ENCODE assay signal across 8 cellular contexts in the genomic region with DNA sequence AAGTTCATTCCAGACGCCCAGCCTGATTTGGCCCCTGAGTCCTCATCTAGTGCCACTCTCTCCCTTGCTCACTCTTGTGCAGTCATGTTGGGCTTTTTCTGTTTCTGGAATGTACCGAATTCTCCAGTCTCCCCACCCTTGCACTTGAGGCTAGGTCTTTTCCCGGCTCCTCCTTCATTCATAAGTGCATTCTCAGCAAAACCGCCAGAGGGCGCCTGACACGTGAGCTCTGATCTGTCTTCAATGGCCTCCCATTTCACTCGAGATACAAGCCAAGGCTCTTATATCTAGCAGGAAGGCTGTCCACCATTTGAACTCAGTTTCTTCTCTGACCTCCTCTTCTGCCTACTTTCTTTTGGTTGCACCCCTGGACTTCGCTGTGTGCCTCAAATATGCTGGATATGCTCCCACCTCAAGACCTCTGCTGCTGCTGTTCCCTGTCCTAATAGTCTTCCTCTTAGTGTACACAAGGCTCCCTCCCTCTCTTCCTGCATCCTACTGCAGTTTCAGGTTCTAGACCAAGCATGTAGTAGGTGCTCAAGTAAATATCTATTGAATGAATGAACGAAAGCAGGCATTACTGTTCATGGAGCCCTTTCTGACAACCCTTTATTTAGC.
DNase-seq lines count a peak whose midpoint lies in the region; ATAC-seq and TF ChIP-seq lines count a peak whose summit lies in the region.

No MANE protein-coding gene starts in this region.

- no peaks in the 10 kb centered on the region for H3K79me2 ChIP-seq in HCT116 (ENCODE audit: insufficient read depth, low read length)
- no peaks in the 10 kb centered on the region for H3K79me2 ChIP-seq in SK-N-SH (ENCODE audit: insufficient read depth)

- H3K4me3 ChIP-seq in GM12875 (ENCODE audit: low read depth, low read length) (no peak overlapping the region), HCT116 (replicated peaks in 1 of 2; ENCODE audit: low read depth in 1 of 2, low read length in 2 of 2) (no peak overlapping the region), SK-N-SH (ENCODE audit: low read depth in 2 of 2, low read length in 1 of 2) (peak overlapping the region in 1 of 2 experiments; percentile 17; a peak in 1 of 4 replicates)

- RAD21 ChIA-PET in HCT116 (lab: Charles Lee; ENCODE audit: low non-redundant PET in 1 of 2, low total read pairs in 2 of 2, uncharacterized antibody in 2 of 2, unreplicated experiment in 2 of 2): no interaction called here

- H3K36me3 Mint-ChIP-seq in activated naive CD4-positive, alpha-beta T cell treated with anti-CD3 and anti-CD28 coated beads, Interleukin-2, amount 50 U/mL, for 72 hours: no peaks in the 10 kb centered on the region
- H3K36me3 Mint-ChIP-seq in progenitor cell of endocrine pancreas (ENCODE audit: insufficient read depth): no peaks in the 10 kb centered on the region

- no peak for TF ChIP-seq POLR2A in HCT116 (IDR thresholded peaks at IDR 0.05; ENCODE audit: borderline replicate concordance, extremely low read depth, insufficient read depth, insufficient read length)

- H3K27ac Mint-ChIP-seq in activated naive CD4-positive, alpha-beta T cell treated with anti-CD3 and anti-CD28 coated beads, Interleukin-2, amount 50 U/mL, for 72 hours: no peak overlapping the region
- H3K27ac Mint-ChIP-seq in progenitor cell of endocrine pancreas: no peak overlapping the region

- H3K27me3 ChIP-seq in HCT116 (ENCODE audit: insufficient read depth, low read length) (no peaks in the 10 kb centered on the region), SK-N-SH (ENCODE audit: insufficient read depth) (no peaks in the 10 kb centered on the region)

- intact Hi-C loops in HCT116 (cut with micrococcal nuclease): loop anchor here (1.0 to 2.0 kb wide), 2 partner anchors 324 to 495 kb away; no protein-coding TSS in a partner anchor
- intact Hi-C loops in Right ventricle myocardium superior (cut with DNase I): loop anchor here (5.0 to 10.0 kb wide), 3 partner anchors 211 to 494 kb away; no protein-coding TSS in a partner anchor

- DNase-seq in HCT116 (ENCODE audit: low read depth, low spot score) (peak; percentile 72), M059J (ENCODE audit: low read depth) (peak; percentile 84), SK-N-SH (peak; percentile 74), Right ventricle myocardium superior (peak; percentile 79), progenitor cell of endocrine pancreas (ENCODE audit: low spot score, unreplicated experiment) (peak; percentile 53), mesenteric fat pad (ENCODE audit: low spot score) (no peak)
- peak; percentile 61 to 74 for DNase-seq in activated naive CD4-positive, alpha-beta T cell treated with anti-CD3 and anti-CD28 coated beads, Interleukin-2, amount 50 U/mL, for 72 hours (ENCODE audit: low spot score in 2 of 2)

- no peaks in the 10 kb centered on the region for H3K36me3 ChIP-seq in HCT116 (ENCODE audit: control insufficient read depth in 1 of 2, insufficient read depth in 2 of 2, low read length in 2 of 2)
- no peaks in the 10 kb centered on the region for H3K36me3 ChIP-seq in SK-N-SH (replicated peaks in 1 of 2; ENCODE audit: control insufficient read depth in 1 of 2, insufficient read depth in 2 of 2, low read length in 1 of 2)

- H4K20me1 ChIP-seq in HCT116 (ENCODE audit: insufficient read depth) (no peaks in the 10 kb centered on the region), SK-N-SH (ENCODE audit: insufficient read depth) (no peaks in the 10 kb centered on the region)

- H3K9me3 Mint-ChIP-seq in activated naive CD4-positive, alpha-beta T cell treated with anti-CD3 and anti-CD28 coated beads, Interleukin-2, amount 50 U/mL, for 72 hours: no peaks in the 10 kb centered on the region
- H3K9me3 Mint-ChIP-seq in progenitor cell of endocrine pancreas (ENCODE audit: low read depth): no peaks in the 10 kb centered on the region

- no peaks in the 10 kb centered on the region for H3K9me2 ChIP-seq in HCT116 (ENCODE audit: insufficient read depth)
- no peaks in the 10 kb centered on the region for H3K9me2 ChIP-seq in SK-N-SH

- H3K4me1 ChIP-seq in HCT116 (ENCODE audit: control insufficient read depth in 1 of 2, insufficient read depth in 2 of 2, low read length in 2 of 2) (peaks cover 0 to 9% of the 10 kb centered on the region in 2 experiments; a peak in 2 of 4 replicates), SK-N-SH (ENCODE audit: control insufficient read depth in 1 of 2, insufficient read depth in 2 of 2, low read depth in 1 of 2, low read length in 1 of 2) (peaks cover 0 to 4% of the 10 kb centered on the region in 2 experiments; a peak in 2 of 4 replicates)

- no peaks in the 10 kb centered on the region for H3F3A ChIP-seq in SK-N-SH (replicated peaks; ENCODE audit: insufficient read depth)

- no peak overlapping the region for H3K4me3 Mint-ChIP-seq in progenitor cell of endocrine pancreas (ENCODE audit: low read depth)

- no TSS peak for BruUV-seq in HCT116 (replicated peaks; lab: Mats Ljungman, UMichigan)

- peak; percentile 98 for ATAC-seq in HCT116
- peak; percentile 66 to 90 for ATAC-seq in activated naive CD4-positive, alpha-beta T cell treated with anti-CD3 and anti-CD28 coated beads, Interleukin-2, amount 50 U/mL, for 72 hours
- ATAC-seq in Right ventricle myocardium superior (ENCODE audit: poor library complexity): peak; percentile 95

- POLR2A ChIA-PET in HCT116 (lab: Charles Lee) (no interaction called here), SK-N-SH (lab: Yijun Ruan, JAX) (no interaction called here)

- TF ChIP-seq CTCF in GM12875 (IDR thresholded peaks at IDR 0.05; ENCODE audit: borderline replicate concordance, insufficient read depth, low read depth, low read length) (peak; percentile 82), HCT116 (IDR thresholded peaks at IDR 0.05 in 2 of 3, conservative IDR thresholded peaks at IDR 0.05 in 1 of 3; ENCODE audit: borderline replicate concordance in 1 of 3, insufficient read depth in 1 of 3, low read depth in 2 of 3, low read length in 2 of 3) (peak; percentile 55 to 93 (median 88); a peak in 5 of 6 replicates), SK-N-SH (IDR thresholded peaks at IDR 0.05) (peak; percentile 90), progenitor cell of endocrine pancreas (IDR thresholded peaks at IDR 0.05; ENCODE audit: unreplicated experiment) (peak; percentile 95)

- TF ChIP-seq EP300 in SK-N-SH (IDR thresholded peaks at IDR 0.05; ENCODE audit: borderline replicate concordance in 1 of 2, low read depth in 1 of 2, low read length in 1 of 2): no peak

- WGBS in SK-N-SH (ENCODE audit: low lambda C conversion rate): 17% methylated on average over 9 of the region's 9 CpGs

- H3K4me1 Mint-ChIP-seq in progenitor cell of endocrine pancreas (ENCODE audit: low read depth): peaks cover 1% of the 10 kb centered on the region

- peak overlapping the region; percentile 11 for H3K4me2 ChIP-seq in HCT116 (ENCODE audit: low read length)
- no peak overlapping the region for H3K4me2 ChIP-seq in SK-N-SH

- H3K9me3 ChIP-seq in HCT116 (ENCODE audit: control insufficient read depth in 1 of 2, insufficient read depth in 1 of 2, low read depth in 1 of 2, low read length in 2 of 2) (no peaks in the 10 kb centered on the region), SK-N-SH (no peaks in the 10 kb centered on the region)

- H3K27me3 Mint-ChIP-seq in progenitor cell of endocrine pancreas: peaks cover 10% of the 10 kb centered on the region

- CTCF ChIA-PET in HCT116 (lab: Charles Lee) (interaction anchor here (0.9 to 2.4 kb wide), 7 partner anchors 9 to 495 kb away, joined by 3 to 10 read pairs (median 4); no protein-coding TSS in a partner anchor), SK-N-SH (lab: Yijun Ruan, JAX) (interaction anchor here (0.6 to 3.7 kb wide), 35 partner anchors 10 to 704 kb away, joined by 3 to 46 read pairs (median 3); no protein-coding TSS in a partner anchor)

- peak overlapping the region; percentile 97 for H2AFZ ChIP-seq in HCT116 (ENCODE audit: low read depth, low read length, poor library complexity, severe bottlenecking)
- H2AFZ ChIP-seq in SK-N-SH (ENCODE audit: low read depth): peak overlapping the region; percentile 67; the same call in 1 of the 2 replicates

- no peak overlapping the region for H3K27ac ChIP-seq in HCT116 (ENCODE audit: low read depth, low read length)
- no peak overlapping the region for H3K27ac ChIP-seq in SK-N-SH (ENCODE audit: low read depth in 2 of 2, low read length in 1 of 2)

- H3K9ac ChIP-seq in HCT116 (ENCODE audit: low read length) (no peak overlapping the region), SK-N-SH (no peak overlapping the region)

- peak; percentile 66 for TF ChIP-seq RAD21 in HCT116 (IDR thresholded peaks at IDR 0.05; ENCODE audit: low read depth)
- peak; percentile 83 for TF ChIP-seq RAD21 in SK-N-SH (IDR thresholded peaks at IDR 0.05; ENCODE audit: low read length)

TF ChIP-seq in HCT116, 20 proteins besides CTCF, POLR2A, EP300 and RAD21:
- peak; percentile 91 for TF ChIP-seq YY1 (IDR thresholded peaks at IDR 0.05; ENCODE audit: extremely low read depth, insufficient replicate concordance, low read depth, low read length)
- TF ChIP-seq CBX3 (IDR thresholded peaks at IDR 0.05; ENCODE audit: low read depth): peak; percentile 76; the same call in 1 of the 2 replicates
- no peak for TF ChIP-seq CEBPB (IDR thresholded peaks at IDR 0.05; ENCODE audit: low read depth)
- TF ChIP-seq, protein P1, sequence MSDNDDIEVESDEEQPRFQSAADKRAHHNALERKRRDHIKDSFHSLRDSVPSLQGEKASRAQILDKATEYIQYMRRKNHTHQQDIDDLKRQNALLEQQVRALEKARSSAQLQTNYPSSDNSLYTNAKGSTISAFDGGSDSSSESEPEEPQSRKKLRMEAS (IDR thresholded peaks at IDR 0.05): peak; percentile 86

TF ChIP-seq in SK-N-SH, 30 proteins besides CTCF, POLR2A, EP300 and RAD21:
- TF ChIP-seq, protein P1 (IDR thresholded peaks at IDR 0.05; ENCODE audit: low read depth): peak; percentile 61; the same call in 1 of the 2 replicates
- TF ChIP-seq SIN3A (IDR thresholded peaks at IDR 0.05; ENCODE audit: borderline replicate concordance, low read depth, low read length): no peak
- no peak for TF ChIP-seq RFX5 (IDR thresholded peaks at IDR 0.05; ENCODE audit: low read length)
- TF ChIP-seq MXI1 (IDR thresholded peaks at IDR 0.05; ENCODE audit: low read depth, low read length): 0 out of 2 replicates have a peak, but pooled peaks have one; percentile 23
- peak; percentile 94 for TF ChIP-seq SMC3 (IDR thresholded peaks at IDR 0.05; ENCODE audit: low read depth, low read length)
- TF ChIP-seq YY1 (IDR thresholded peaks at IDR 0.05; ENCODE audit: low read depth): peak; percentile 77; the same call in 1 of the 2 replicates
- TF ChIP-seq TEAD4 (IDR thresholded peaks at IDR 0.05; ENCODE audit: borderline replicate concordance, insufficient read depth): no peak
